In genomic region chr7:149753370-149754233, GRCh38 we compare ENCODE assay signal across 8 cellular contexts. TPM values are rescaled to one million over a fixed set of nuclear protein-coding genes. Genes with fewer than 3 reads are reported as not detected.
A peak's percentile ranks its signal among the peaks of the same experiment; 100 is the strongest.
DNase-seq lines count a peak whose midpoint lies in the region; ATAC-seq, FAIRE-seq and TF ChIP-seq lines count a peak whose summit lies in the region.

No MANE protein-coding gene starts in this region.

- TF ChIP-seq CTCF in BE2C (IDR thresholded peaks at IDR 0.05; ENCODE audit: low read depth, low read length) (peak; percentile 86), HFFc6 (IDR thresholded peaks at IDR 0.05) (peak; percentile 64), GM12878 (IDR thresholded peaks at IDR 0.05 in 2 of 3, conservative IDR thresholded peaks at IDR 0.05 in 1 of 3; ENCODE audit: control insufficient read depth in 2 of 3, extremely low read depth in 1 of 3, insufficient read depth in 1 of 3, low read depth in 3 of 3, low read length in 3 of 3) (peak; percentile 28 to 48 (median 40); a peak in 4 of 6 replicates), liver (IDR thresholded peaks at IDR 0.05; ENCODE audit: low read depth, low read length, missing input control) (peak; percentile 43)

- H3K36me3 Mint-ChIP-seq in HFFc6 (ENCODE audit: low read depth), result no peaks in the 10 kb centered on the region
- H3K36me3 Mint-ChIP-seq in stimulated activated memory B cell treated with anti-CD40 and anti-IgM and Interleukin-4, amounts not matched to agents 10 μg/mL and 1 μg/mL and 100 μg/mL, for 72 hours, result no peaks in the 10 kb centered on the region

- intact Hi-C loops in GM12878 (cut with micrococcal nuclease; ENCODE audit: unreplicated experiment), result no loop called here

- TF ChIP-seq RAD21 in GM12878 (IDR thresholded peaks at IDR 0.05; ENCODE audit: insufficient read depth, low read depth, low read length) (no peak), liver (IDR thresholded peaks at IDR 0.05) (peak; percentile 51 to 77)

- CTCF ChIA-PET in GM12878 (lab: Yijun Ruan, JAX), result interaction anchor here (0.7 to 3.3 kb wide), 2 partner anchors 91 to 317 kb away, joined by 3 to 12 read pairs; no protein-coding TSS in a partner anchor

- BruUV-seq in GM12878 (replicated peaks; lab: Mats Ljungman, UMichigan), result no TSS peak

- no peak overlapping the region for H3K27ac ChIP-seq in GM12878 (ENCODE audit: control insufficient read depth, insufficient read depth)
- H3K27ac ChIP-seq in liver (ENCODE audit: low read depth in 1 of 2, low read length in 2 of 2), result no peak overlapping the region

- H3K27ac Mint-ChIP-seq in HFFc6, result no peak overlapping the region
- no peak overlapping the region for H3K27ac Mint-ChIP-seq in stimulated activated memory B cell treated with anti-CD40 and anti-IgM and Interleukin-4, amounts not matched to agents 10 μg/mL and 1 μg/mL and 100 μg/mL, for 72 hours

- POLR2A ChIA-PET in GM12878 (lab: Charles Lee), result interaction anchor here (0.6 kb wide), 1 partner anchor 245 kb away, joined by 7 read pairs; no protein-coding TSS in a partner anchor

- no peaks in the 10 kb centered on the region for H3K79me2 ChIP-seq in GM12878 (ENCODE audit: control insufficient read depth, insufficient read depth, low read length)

- H3K9me3 ChIP-seq in BE2C (no peaks in the 10 kb centered on the region), GM12878 (replicated peaks; ENCODE audit: control insufficient read depth, insufficient read depth, low read length) (no peaks in the 10 kb centered on the region), liver (ENCODE audit: control insufficient read depth in 4 of 4, low read length in 3 of 4) (no peaks in the 10 kb centered on the region)

- no peaks in the 10 kb centered on the region for H3K27me3 ChIP-seq in BE2C
- no peaks in the 10 kb centered on the region; a peak in 1 of 4 replicates for H3K27me3 ChIP-seq in GM12878 (replicated peaks in 1 of 2; ENCODE audit: control insufficient read depth in 2 of 2, insufficient read depth in 2 of 2, low read length in 1 of 2)
- no peaks in the 10 kb centered on the region for H3K27me3 ChIP-seq in liver (ENCODE audit: control insufficient read depth in 4 of 4, insufficient read depth in 4 of 4, low read length in 3 of 4)

- FAIRE-seq in GM12878 (lab: Jason Lieb, UNC), result no peak

- no peak overlapping the region for H2AFZ ChIP-seq in GM12878 (ENCODE audit: control insufficient read depth, low read depth, low read length)

- no peaks in the 10 kb centered on the region for H3K4me1 Mint-ChIP-seq in HFFc6 (ENCODE audit: low read depth)
- no peaks in the 10 kb centered on the region for H3K4me1 Mint-ChIP-seq in stimulated activated memory B cell treated with anti-CD40 and anti-IgM and Interleukin-4, amounts not matched to agents 10 μg/mL and 1 μg/mL and 100 μg/mL, for 72 hours

- H3K4me3 Mint-ChIP-seq in HFFc6, result no peak overlapping the region
- no peak overlapping the region for H3K4me3 Mint-ChIP-seq in stimulated activated memory B cell treated with anti-CD40 and anti-IgM and Interleukin-4, amounts not matched to agents 10 μg/mL and 1 μg/mL and 100 μg/mL, for 72 hours

- TF ChIP-seq POLR2A in GM12878 (IDR thresholded peaks at IDR 0.05; ENCODE audit: low read depth, low read length), result no peak

- H3K27me3 Mint-ChIP-seq in HFFc6 (ENCODE audit: insufficient read depth), result peaks cover 29% of the 10 kb centered on the region
- peaks cover 18% of the 10 kb centered on the region for H3K27me3 Mint-ChIP-seq in stimulated activated memory B cell treated with anti-CD40 and anti-IgM and Interleukin-4, amounts not matched to agents 10 μg/mL and 1 μg/mL and 100 μg/mL, for 72 hours

- RAD21 ChIA-PET in GM12878 (lab: Charles Lee; ENCODE audit: unreplicated experiment), result interaction anchor here (2.3 kb wide), 1 partner anchor 91 kb away, joined by 8 read pairs; no protein-coding TSS in a partner anchor

- H3K9ac ChIP-seq in GM12878 (ENCODE audit: control insufficient read depth, insufficient read depth, low read length) (no peak overlapping the region), liver (ENCODE audit: low read depth in 1 of 2, low read length in 2 of 2) (no peak overlapping the region)

- no peaks in the 10 kb centered on the region for H4K20me1 ChIP-seq in GM12878 (ENCODE audit: control insufficient read depth, insufficient read depth)

- 44% methylated on average over 20 of the region's 20 CpGs for WGBS in GM12878 (ENCODE audit: insufficient coverage, insufficient replicate concordance, low lambda C conversion rate, missing lambda C conversion rate)
- 59% methylated on average over 20 of the region's 20 CpGs for WGBS in liver

- DNase-seq in BE2C, result peak; percentile 76
- no peak for DNase-seq in HFFc6
- no peak for DNase-seq in GM12878 (ENCODE audit: low read depth, low spot score)
- DNase-seq in globus pallidus (ENCODE audit: low spot score), result no peak
- no peak for DNase-seq in NCI-H774 (lab: John Stamatoyannopoulos, UW)
- DNase-seq in NCI-H2227 treated with DMSO at 0.1 percent for 48 hours (lab: John Stamatoyannopoulos, UW), result no peak

- H3K36me3 ChIP-seq in BE2C, result no peaks in the 10 kb centered on the region
- no peaks in the 10 kb centered on the region for H3K36me3 ChIP-seq in GM12878 (ENCODE audit: control insufficient read depth in 2 of 2, insufficient read depth in 2 of 2, low read length in 1 of 2)
- no peaks in the 10 kb centered on the region for H3K36me3 ChIP-seq in liver (ENCODE audit: control insufficient read depth in 4 of 4, insufficient read depth in 3 of 4, low read depth in 1 of 4, low read length in 3 of 4)

- SMC1A ChIA-PET in GM12878 (lab: Charles Lee; ENCODE audit: uncharacterized antibody, unreplicated experiment), result no interaction called here

- in situ Hi-C loops in GM12878 (cut with MboI), result no loop called here

- peak; percentile 36; the same call in 1 of the 3 replicates for ATAC-seq in GM12878
- no peak for ATAC-seq in stimulated activated memory B cell treated with anti-CD40 and anti-IgM and Interleukin-4, amounts not matched to agents 10 μg/mL and 1 μg/mL and 100 μg/mL, for 72 hours

- H3K4me2 ChIP-seq in GM12878 (ENCODE audit: control insufficient read depth, insufficient read depth), result no peak overlapping the region

- no peak for TF ChIP-seq EP300 in GM12878 (IDR thresholded peaks at IDR 0.05; ENCODE audit: borderline replicate concordance in 1 of 2, control insufficient read depth in 1 of 2, low read depth in 2 of 2, low read length in 2 of 2)

- H3K4me1 ChIP-seq in BE2C (no peaks in the 10 kb centered on the region), GM12878 (ENCODE audit: control insufficient read depth, insufficient read depth, low read length) (no peaks in the 10 kb centered on the region), liver (ENCODE audit: control insufficient read depth in 4 of 4, insufficient read depth in 4 of 4, low read length in 3 of 4) (peaks cover 0 to 6% (median 3%) of the 10 kb centered on the region in 4 donors)

- H3K9me3 Mint-ChIP-seq in HFFc6, result no peaks in the 10 kb centered on the region
- peaks cover 6% of the 10 kb centered on the region for H3K9me3 Mint-ChIP-seq in stimulated activated memory B cell treated with anti-CD40 and anti-IgM and Interleukin-4, amounts not matched to agents 10 μg/mL and 1 μg/mL and 100 μg/mL, for 72 hours

- no peak overlapping the region for H3K4me3 ChIP-seq in BE2C (ENCODE audit: low read depth, low read length)
- H3K4me3 ChIP-seq in GM12878, result no peak overlapping the region
- H3K4me3 ChIP-seq in liver (ENCODE audit: low read depth in 1 of 3, low read length in 3 of 3), result no peak overlapping the region

TF ChIP-seq in GM12878, 131 proteins besides CTCF, POLR2A, EP300 and RAD21 (continues in another document):
- TF ChIP-seq RELA (IDR thresholded peaks at IDR 0.05; ENCODE audit: borderline replicate concordance, partially characterized antibody), result no peak
- TF ChIP-seq EED (IDR thresholded peaks at IDR 0.05; ENCODE audit: low read depth), result no peak
- TF ChIP-seq CEBPB (IDR thresholded peaks at IDR 0.05; ENCODE audit: borderline replicate concordance in 1 of 2, low read depth in 2 of 2, low read length in 2 of 2), result no peak
- TF ChIP-seq SP1 (IDR thresholded peaks at IDR 0.05; ENCODE audit: low read depth, low read length), result no peak
- no peak for TF ChIP-seq ESRRA (IDR thresholded peaks at IDR 0.05; ENCODE audit: low read length)
- TF ChIP-seq GATAD2B (conservative IDR thresholded peaks at IDR 0.05; ENCODE audit: low read depth), result no peak
- TF ChIP-seq YBX1 (IDR thresholded peaks at IDR 0.05), result no peak

TF ChIP-seq in liver, 16 proteins besides CTCF, POLR2A, EP300 and RAD21 (continues in another document):
- peak in 1 of 2 donors; percentile 30 for TF ChIP-seq RXRA (IDR thresholded peaks at IDR 0.05)
- TF ChIP-seq ATF3 (IDR thresholded peaks at IDR 0.05), result peak; percentile 12
- TF ChIP-seq TAF1 (conservative IDR thresholded peaks at IDR 0.05), result no peak
- TF ChIP-seq HNF4A (conservative IDR thresholded peaks at IDR 0.05), result peak; percentile 26 to 40
- no peak for TF ChIP-seq YY1 (IDR thresholded peaks at IDR 0.05)

RNA-seq across cellular contexts. Expression of gene ZNF467, which starts 19.8 kb away (rescaled TPM):
- 149 TPM for polyA plus RNA-seq in BE2C (2012; ENCODE audit: insufficient read depth, insufficient read length, low read depth)
- 1 to 10 TPM in 3 of 6 experiments, under 1 TPM in 3; 0.68 to 1.7 (median 1.0) TPM for total RNA-seq in HFFc6 (2021; fragmentation: NEBNext Ultra II Directional; extraction: Animal tissue kit (Norgen Biotek cat#: 25700))
- total RNA-seq in GM12878 (2013; cell fraction: nucleolus; rRNA removed), result 0.77 and 0.93 TPM in 2 replicates
- total RNA-seq in GM12878 (2014; rRNA removed) (not detected in 2 replicates), GM12878 (2014; rRNA removed; fragmentation: Illumina TruSeq; extraction: Trizol) (not detected in 2 replicates), GM12878 (2021) (not detected in 2 replicates), liver (1 to 10 TPM; 2.8 to 3.8 TPM)
- polyA plus RNA-seq in GM12878 (2011; ENCODE audit: low read depth), result not detected
- polyA plus RNA-seq in GM12878 (2011; rRNA removed) (not detected in 2 replicates), GM12878 (2014; fragmentation: Illumina TruSeq; extraction: Trizol) (not detected in 2 replicates), GM12878 (2014; fragmentation: Nextera tagmentation; extraction: Ambion mirVana) (not detected), GM12878 (2014; rRNA removed) (0.04 TPM in 1 of 2 replicates, not detected in the other), GM12878 (2016; fragmentation: Nextera tagmentation; extraction: Ambion mirVana) (not detected), liver (1 to 10 TPM; 3.6 to 4.0 TPM)
- 0.07 TPM in 1 of 2 replicates, not detected in the other for polyA plus RNA-seq in GM12878 (2011; cell fraction: cytosol; rRNA removed)
- 0.35 and 0.45 TPM in 2 replicates for polyA plus RNA-seq in GM12878 (2011; cell fraction: nucleus; rRNA removed)
- 0.19 and 0.34 TPM in 2 replicates for polyA plus RNA-seq in GM12878 (2012)
- 0.05 TPM in 1 of 2 replicates, not detected in the other for polyA minus RNA-seq in GM12878 (2011; rRNA and poly(A)+ RNA removed)
- not detected in 2 replicates for polyA minus RNA-seq in GM12878 (2011; cell fraction: cytosol; rRNA and poly(A)+ RNA removed)
- polyA minus RNA-seq in GM12878 (2011; cell fraction: nucleus; rRNA and poly(A)+ RNA removed), result not detected in 2 replicates
